Comparison of ENCODE assay signal across 8 cellular contexts in the genomic region with DNA sequence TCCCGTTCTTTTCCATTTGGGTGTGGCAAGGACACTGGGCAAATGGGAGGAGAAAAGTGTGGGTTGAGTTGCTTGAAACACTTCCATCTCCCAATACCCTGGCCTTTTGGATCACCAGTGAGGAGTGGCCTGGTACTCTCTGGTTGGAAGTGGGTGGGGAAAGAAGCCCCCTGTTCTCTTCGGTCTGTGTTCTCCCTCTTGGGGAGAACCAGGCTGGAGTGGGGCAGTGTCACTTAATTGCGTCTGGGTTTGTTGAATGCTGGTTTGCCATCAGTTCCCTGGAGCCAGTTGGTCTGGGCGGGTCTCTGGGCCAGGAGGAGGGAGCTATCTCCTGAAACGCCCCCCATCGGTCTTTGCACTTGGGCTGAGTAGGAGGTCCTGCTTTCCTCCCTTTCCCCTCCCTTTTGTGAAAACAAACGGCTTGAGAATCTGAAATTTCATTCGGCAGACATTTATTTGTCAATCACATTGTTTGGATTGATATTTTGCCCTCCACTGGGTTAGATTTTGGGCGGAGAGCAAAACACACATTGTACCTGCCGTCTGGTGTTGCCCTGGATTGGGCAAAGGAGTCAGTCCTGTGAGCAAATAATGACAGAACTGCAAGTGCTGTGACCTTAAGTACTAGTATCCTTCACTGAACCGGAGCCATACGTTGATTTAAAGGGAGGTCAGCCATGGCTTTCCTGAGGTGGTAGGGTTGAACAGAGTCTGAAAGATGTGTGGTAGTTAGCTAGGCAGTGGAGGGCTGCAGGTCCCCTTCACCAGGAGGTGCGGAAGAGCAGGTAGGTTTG. TPM values are rescaled to one million over a fixed set of nuclear protein-coding genes. Genes with fewer than 3 reads are reported as not detected.
DNase-seq lines count a peak whose midpoint lies in the region; ATAC-seq and TF ChIP-seq lines count a peak whose summit lies in the region.

No MANE protein-coding gene starts in this region.

- no peak for TF ChIP-seq CTCF in WTC11 (IDR thresholded peaks at IDR 0.05)

- CTCF ChIA-PET in activated CD4-positive, alpha-beta T cell treated with anti-CD3 and anti-CD28 coated beads, Interleukin-2, amount 10 ng/mL, durations not matched to agents 7 days and 5 days (lab: Charles Lee): interaction anchor here (1.9 to 2.0 kb wide), 2 partner anchors 8 to 18 kb away, joined by 4 to 8 read pairs; no protein-coding TSS in a partner anchor
- CTCF ChIA-PET in WTC11 (lab: Charles Lee): interaction anchor here (0.6 to 2.9 kb wide), 12 partner anchors 9 to 390 kb away, joined by 3 to 16 read pairs (median 6); a partner anchor contains a TSS

- peaks cover 21% of the 10 kb centered on the region for H3K4me1 ChIP-seq in iPS-18a (ENCODE audit: control insufficient read depth, low read depth, low read length)
- H3K4me1 ChIP-seq in stomach smooth muscle (ENCODE audit: control insufficient read depth, insufficient read depth, low read length): peaks cover 16% of the 10 kb centered on the region

- H3K27me3 Mint-ChIP-seq in activated CD4-positive, alpha-beta T cell treated with anti-CD3 and anti-CD28 coated beads, Interleukin-2, amount 10 ng/mL, durations not matched to agents 7 days and 5 days: peaks cover 2% of the 10 kb centered on the region
- peaks cover 33% of the 10 kb centered on the region for H3K27me3 Mint-ChIP-seq in WTC11 (ENCODE audit: low read depth)

- H3K36me3 Mint-ChIP-seq in activated CD4-positive, alpha-beta T cell treated with anti-CD3 and anti-CD28 coated beads, Interleukin-2, amount 10 ng/mL, durations not matched to agents 7 days and 5 days (ENCODE audit: low read depth): no peaks in the 10 kb centered on the region
- no peaks in the 10 kb centered on the region for H3K36me3 Mint-ChIP-seq in WTC11

- H3K27ac ChIP-seq in iPS-18a (ENCODE audit: low read length) (no peak overlapping the region), stomach smooth muscle (ENCODE audit: low read length) (no peak overlapping the region)

- H3K9ac ChIP-seq in iPS-18a (ENCODE audit: low read length): peak overlapping the region; percentile 3
- no peak overlapping the region for H3K9ac ChIP-seq in stomach smooth muscle (ENCODE audit: low read length in 2 of 2)

- H3K27me3 ChIP-seq in iPS-18a (ENCODE audit: control insufficient read depth, insufficient read depth, low read length) (peaks cover 18% of the 10 kb centered on the region), stomach smooth muscle (ENCODE audit: control insufficient read depth in 1 of 2, insufficient read depth in 2 of 2, low read length in 2 of 2) (no peaks in the 10 kb centered on the region)

- ATAC-seq in WTC11 (peak; percentile 60), HG02798 (IDR thresholded peaks at IDR 0.05; ENCODE audit: poor library complexity, unreplicated experiment) (no peak)

- peak overlapping the region; percentile 76 for H3K4me3 Mint-ChIP-seq in activated CD4-positive, alpha-beta T cell treated with anti-CD3 and anti-CD28 coated beads, Interleukin-2, amount 10 ng/mL, durations not matched to agents 7 days and 5 days
- H3K4me3 Mint-ChIP-seq in WTC11: peak overlapping the region; percentile 88

- POLR2A ChIA-PET in activated CD4-positive, alpha-beta T cell treated with anti-CD3 and anti-CD28 coated beads, Interleukin-2, amount 10 ng/mL, durations not matched to agents 7 days and 5 days (lab: Charles Lee): no interaction called here
- POLR2A ChIA-PET in WTC11 (lab: Charles Lee): interaction anchor here (0.8 to 1.9 kb wide), 3 partner anchors 9 to 47 kb away, joined by 3 to 5 read pairs (median 4); no protein-coding TSS in a partner anchor

- H3K36me3 ChIP-seq in iPS-18a (ENCODE audit: control insufficient read depth, low read depth, low read length) (no peaks in the 10 kb centered on the region), stomach smooth muscle (ENCODE audit: control insufficient read depth in 2 of 2, insufficient read depth in 2 of 2, low read length in 2 of 2) (no peaks in the 10 kb centered on the region)

- peaks cover 49% of the 10 kb centered on the region for H3K4me1 Mint-ChIP-seq in activated CD4-positive, alpha-beta T cell treated with anti-CD3 and anti-CD28 coated beads, Interleukin-2, amount 10 ng/mL, durations not matched to agents 7 days and 5 days
- peaks cover 45% of the 10 kb centered on the region for H3K4me1 Mint-ChIP-seq in WTC11

- H3K9me3 ChIP-seq in iPS-18a (ENCODE audit: control insufficient read depth, low read depth, low read length) (no peaks in the 10 kb centered on the region), stomach smooth muscle (ENCODE audit: control insufficient read depth in 2 of 2, low read length in 2 of 2) (no peaks in the 10 kb centered on the region)

- H3K4me3 ChIP-seq in iPS-18a (ENCODE audit: low read length) (peak overlapping the region; percentile 77), stomach smooth muscle (ENCODE audit: low read length in 2 of 2) (peak overlapping the region; percentile 85)

- DNase-seq in activated CD4-positive, alpha-beta T cell treated with anti-CD3 and anti-CD28 coated beads, Interleukin-2, amount 10 ng/mL, durations not matched to agents 7 days and 5 days: no peak
- no peak for DNase-seq in activated CD4-positive, alpha-beta T cell treated with anti-CD3 and anti-CD28 coated beads, Interleukin-2, amount 50 U/mL, for 4 hours
- peak; percentile 66 for DNase-seq in WTC11 (ENCODE audit: low spot score)
- no peak for DNase-seq in NCI-H1105 (lab: John Stamatoyannopoulos, UW)
- no peak for DNase-seq in hypothalamus (lab: John Stamatoyannopoulos, UW)

- peak overlapping the region; percentile 72 for H3K27ac Mint-ChIP-seq in activated CD4-positive, alpha-beta T cell treated with anti-CD3 and anti-CD28 coated beads, Interleukin-2, amount 10 ng/mL, durations not matched to agents 7 days and 5 days
- H3K27ac Mint-ChIP-seq in WTC11: peak overlapping the region; percentile 61

- no peaks in the 10 kb centered on the region for H3K9me3 Mint-ChIP-seq in activated CD4-positive, alpha-beta T cell treated with anti-CD3 and anti-CD28 coated beads, Interleukin-2, amount 10 ng/mL, durations not matched to agents 7 days and 5 days
- peaks cover 5% of the 10 kb centered on the region; the same call in 1 of the 2 replicates for H3K9me3 Mint-ChIP-seq in WTC11

TF ChIP-seq in WTC11, 78 proteins besides CTCF, POLR2A, EP300 and RAD21 (continues in another document):
- TF ChIP-seq ZNF317 (CRISPR knock-in tag; IDR thresholded peaks at IDR 0.05; ENCODE audit: borderline replicate concordance, low read depth) (no peak), GABPB1 (CRISPR knock-in tag; IDR thresholded peaks at IDR 0.05) (no peak), PRRX2 (CRISPR knock-in tag; IDR thresholded peaks at IDR 0.05) (no peak), CREM (CRISPR knock-in tag; IDR thresholded peaks at IDR 0.05) (no peak), ZNF219 (CRISPR knock-in tag; IDR thresholded peaks at IDR 0.05; ENCODE audit: borderline replicate concordance) (no peak), RORB (CRISPR knock-in tag; IDR thresholded peaks at IDR 0.05) (no peak), NFATC4 (CRISPR knock-in tag; IDR thresholded peaks at IDR 0.05) (no peak), HMGA2 (CRISPR knock-in tag; IDR thresholded peaks at IDR 0.05) (no peak)
- TF ChIP-seq, protein P1, sequence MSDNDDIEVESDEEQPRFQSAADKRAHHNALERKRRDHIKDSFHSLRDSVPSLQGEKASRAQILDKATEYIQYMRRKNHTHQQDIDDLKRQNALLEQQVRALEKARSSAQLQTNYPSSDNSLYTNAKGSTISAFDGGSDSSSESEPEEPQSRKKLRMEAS (CRISPR knock-in tag; IDR thresholded peaks at IDR 0.05): no peak
- TF ChIP-seq, protein P2, sequence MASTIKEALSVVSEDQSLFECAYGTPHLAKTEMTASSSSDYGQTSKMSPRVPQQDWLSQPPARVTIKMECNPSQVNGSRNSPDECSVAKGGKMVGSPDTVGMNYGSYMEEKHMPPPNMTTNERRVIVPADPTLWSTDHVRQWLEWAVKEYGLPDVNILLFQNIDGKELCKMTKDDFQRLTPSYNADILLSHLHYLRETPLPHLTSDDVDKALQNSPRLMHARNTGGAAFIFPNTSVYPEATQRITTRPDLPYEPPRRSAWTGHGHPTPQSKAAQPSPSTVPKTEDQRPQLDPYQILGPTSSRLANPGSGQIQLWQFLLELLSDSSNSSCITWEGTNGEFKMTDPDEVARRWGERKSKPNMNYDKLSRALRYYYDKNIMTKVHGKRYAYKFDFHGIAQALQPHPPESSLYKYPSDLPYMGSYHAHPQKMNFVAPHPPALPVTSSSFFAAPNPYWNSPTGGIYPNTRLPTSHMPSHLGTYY (CRISPR knock-in tag; IDR thresholded peaks at IDR 0.05): no peak

RNA-seq across cellular contexts. Expression of a gene that starts 1.6 kb away (rescaled TPM):
- total RNA-seq in activated CD4-positive, alpha-beta T cell treated with anti-CD3 and anti-CD28 coated beads, Interleukin-2, amount 10 ng/mL, durations not matched to agents 7 days and 5 days: 10 to 100 TPM; 10.5 to 12.3 TPM
- 30.5 to 41.5 TPM (median 34.6 TPM) in 3 replicates for total RNA-seq in WTC11 (2021)

RNA-seq across cellular contexts. Expression of a gene that starts 40.9 kb away (rescaled TPM):
- total RNA-seq in activated CD4-positive, alpha-beta T cell treated with anti-CD3 and anti-CD28 coated beads, Interleukin-2, amount 10 ng/mL, durations not matched to agents 7 days and 5 days: not detected
- total RNA-seq in WTC11 (2021): 20.4 to 22.0 TPM (median 20.7 TPM) in 3 replicates

Comparison
In these comparisons a context has a peak if more than half of its experiments do, and no peak if none do; other contexts are left out.
1. RNA of a gene that starts 40.9 kb away (total RNA-seq): 20.4 to 22.0 TPM in WTC11; not detected in activated CD4-positive, alpha-beta T cell treated with anti-CD3 and anti-CD28 coated beads, Interleukin-2, amount 10 ng/mL, durations not matched to agents 7 days and 5 days; every median in the first group is over 10 times any median in the second.